ENCODE assay signal across 10 cellular contexts in genomic region chr11:725624-726202, GRCh38. TPM values are rescaled to one million over a fixed set of nuclear protein-coding genes. Genes with fewer than 3 reads are reported as not detected.
DNase-seq lines count a peak whose midpoint lies in the region; ATAC-seq, FAIRE-seq and TF ChIP-seq lines count a peak whose summit lies in the region.
"Had no signal": no experiment of that assay in that cellular context is flagged by ENCODE, and none has a peak within 500 bp of the region (broad histone marks: within the 10 kb centered on the region; RNA-seq: fewer than 3 reads in every experiment).

No MANE protein-coding gene starts in this region.

- H3K36me3 ChIP-seq in ectodermal cell (ENCODE audit: control insufficient read depth, insufficient read depth, low read length) (no peaks in the 10 kb centered on the region), small intestine (ENCODE audit: control insufficient read depth in 2 of 2, insufficient read depth in 2 of 2, low read length in 2 of 2) (peaks cover 2 to 18% of the 10 kb centered on the region in 2 donors)

- no peak for TF ChIP-seq CTCF in nephron progenitor cell (IDR thresholded peaks at IDR 0.05)

- no peak for FAIRE-seq in small intestine (lab: Jason Lieb, UNC)

- peak overlapping the region; percentile 76 for H3K4me3 Mint-ChIP-seq in activated CD4-positive, alpha-beta T cell treated with anti-CD3 and anti-CD28 coated beads, Interleukin-2, amount 10 ng/mL, durations not matched to agents 24 days and 14 days
- H3K4me3 Mint-ChIP-seq in nephron progenitor cell: no peak overlapping the region
- H3K4me3 Mint-ChIP-seq: neural crest cell had no signal

- DNase-seq in activated CD4-positive, alpha-beta T cell treated with anti-CD3 and anti-CD28 coated beads, Interleukin-2, amount 10 ng/mL, durations not matched to agents 24 days and 14 days: peak; percentile 74
- no peak for DNase-seq in activated CD4-positive, alpha-beta T cell treated with anti-CD3 and anti-CD28 coated beads for 1 hour
- peak; percentile 46 for DNase-seq in NCI-H146 treated with DMSO at 0.1 percent for 48 hours (lab: John Stamatoyannopoulos, UW; ENCODE audit: unreplicated experiment)
- no peak for DNase-seq in small intestine
- no peak for DNase-seq in nephron progenitor cell
- DNase-seq in amniotic stem cell (lab: John Stamatoyannopoulos, UW): no peak

- H3K36me3 Mint-ChIP-seq in activated CD4-positive, alpha-beta T cell treated with anti-CD3 and anti-CD28 coated beads, Interleukin-2, amount 10 ng/mL, durations not matched to agents 24 days and 14 days (ENCODE audit: low read depth): no peaks in the 10 kb centered on the region
- H3K36me3 Mint-ChIP-seq in nephron progenitor cell (ENCODE audit: low read depth): no peaks in the 10 kb centered on the region
- H3K36me3 Mint-ChIP-seq: CD4-positive, CD25-positive, alpha-beta regulatory T cell had no signal

- no peak overlapping the region for H3K27ac ChIP-seq in ectodermal cell (ENCODE audit: insufficient read depth, low read depth, low read length, poor library complexity, severe bottlenecking)
- H3K27ac ChIP-seq in small intestine (ENCODE audit: low read depth in 1 of 2, low read length in 1 of 2): peak overlapping the region; percentile 22 to 28

- intact Hi-C loops in activated CD4-positive, alpha-beta T cell treated with anti-CD3 and anti-CD28 coated beads, Interleukin-2, amount 10 ng/mL, durations not matched to agents 24 days and 14 days (cut with micrococcal nuclease): loop anchor here (2.0 kb wide), 1 partner anchor 31 kb away; the partner anchor contains the start of genes DEAF1 and TMEM80

- H3K27me3 Mint-ChIP-seq in activated CD4-positive, alpha-beta T cell treated with anti-CD3 and anti-CD28 coated beads, Interleukin-2, amount 10 ng/mL, durations not matched to agents 24 days and 14 days: peaks cover 9% of the 10 kb centered on the region
- peaks cover 69% of the 10 kb centered on the region for H3K27me3 Mint-ChIP-seq in nephron progenitor cell (ENCODE audit: low read depth, poor library complexity)

- peak overlapping the region; percentile 23 for H3K4me3 ChIP-seq in ectodermal cell (ENCODE audit: insufficient read depth, low read depth, low read length)
- H3K4me3 ChIP-seq in small intestine (ENCODE audit: low read depth in 1 of 2, low read length in 2 of 2): peak overlapping the region in 1 of 2 donors; percentile 21

- H3K4me1 ChIP-seq in ectodermal cell (ENCODE audit: control insufficient read depth, insufficient read depth, low read length): peaks cover 12% of the 10 kb centered on the region
- peaks cover 7 to 15% of the 10 kb centered on the region in 2 donors for H3K4me1 ChIP-seq in small intestine (ENCODE audit: control insufficient read depth in 2 of 2, insufficient read depth in 1 of 2, low read depth in 1 of 2, low read length in 1 of 2)

- ATAC-seq in HG02884 (IDR thresholded peaks at IDR 0.05; ENCODE audit: unreplicated experiment): no peak

- H3K27me3 ChIP-seq in ectodermal cell (ENCODE audit: control insufficient read depth, insufficient read depth, low read length, poor library complexity, severe bottlenecking): peaks cover 40% of the 10 kb centered on the region
- no peaks in the 10 kb centered on the region for H3K27me3 ChIP-seq in small intestine (ENCODE audit: control insufficient read depth in 2 of 2, insufficient read depth in 2 of 2, low read length in 2 of 2)

- no peaks in the 10 kb centered on the region for H3K9me3 ChIP-seq in ectodermal cell (ENCODE audit: control insufficient read depth, low read length)
- H3K9me3 ChIP-seq in small intestine (ENCODE audit: control insufficient read depth, low read depth): no peaks in the 10 kb centered on the region

- no peak overlapping the region for H3K27ac Mint-ChIP-seq in activated CD4-positive, alpha-beta T cell treated with anti-CD3 and anti-CD28 coated beads, Interleukin-2, amount 10 ng/mL, durations not matched to agents 24 days and 14 days
- no peak overlapping the region for H3K27ac Mint-ChIP-seq in nephron progenitor cell
- H3K27ac Mint-ChIP-seq: CD4-positive, CD25-positive, alpha-beta regulatory T cell had no signal

- H3K4me1 Mint-ChIP-seq in activated CD4-positive, alpha-beta T cell treated with anti-CD3 and anti-CD28 coated beads, Interleukin-2, amount 10 ng/mL, durations not matched to agents 24 days and 14 days: peaks cover 13% of the 10 kb centered on the region
- H3K4me1 Mint-ChIP-seq in nephron progenitor cell: peaks cover 9% of the 10 kb centered on the region

- 30 to 32% methylated on average over 53 of the region's 53 CpGs for WGBS in ectodermal cell, 2 experiments
- 4 to 9% (median 6%) methylated on average over 21 to 53 of the region's 53 CpGs for WGBS in small intestine, 3 donors

- no peaks in the 10 kb centered on the region for H3K9me3 Mint-ChIP-seq in activated CD4-positive, alpha-beta T cell treated with anti-CD3 and anti-CD28 coated beads, Interleukin-2, amount 10 ng/mL, durations not matched to agents 24 days and 14 days
- H3K9me3 Mint-ChIP-seq in nephron progenitor cell: no peaks in the 10 kb centered on the region
- H3K9me3 Mint-ChIP-seq: CD4-positive, CD25-positive, alpha-beta regulatory T cell; neural crest cell had no signal

RNA-seq across cellular contexts. Expression of gene EPS8L2, which starts 19.7 kb away (rescaled TPM):
- 15.3 and 19.8 TPM in 2 replicates for total RNA-seq in activated CD4-positive, alpha-beta T cell treated with anti-CD3 and anti-CD28 coated beads, Interleukin-2, amount 10 ng/mL, durations not matched to agents 24 days and 14 days
- 8.0 TPM for polyA plus RNA-seq in ectodermal cell (2013, experiment 1 of 4)
- 7.9 TPM for polyA plus RNA-seq in ectodermal cell (2013, experiment 2 of 4)
- 7.2 TPM for polyA plus RNA-seq in ectodermal cell (2013, experiment 3 of 4)
- 5.0 TPM for polyA plus RNA-seq in ectodermal cell (2013, experiment 4 of 4)
- polyA plus RNA-seq in small intestine: 1,000 to 10,000 TPM in 2 of 3 donors, 10 to 100 TPM in 1; 90.2 to 1,255 (median 1,014) TPM

RNA-seq across cellular contexts. Expression of gene TALDO1, which starts 21.6 kb away (rescaled TPM):
- total RNA-seq in activated CD4-positive, alpha-beta T cell treated with anti-CD3 and anti-CD28 coated beads, Interleukin-2, amount 10 ng/mL, durations not matched to agents 24 days and 14 days: 265 and 279 TPM in 2 replicates
- polyA plus RNA-seq in ectodermal cell (2013, experiment 1 of 4): 170 TPM
- 164 TPM for polyA plus RNA-seq in ectodermal cell (2013, experiment 2 of 4)
- 115 TPM for polyA plus RNA-seq in ectodermal cell (2013, experiment 3 of 4)
- polyA plus RNA-seq in ectodermal cell (2013, experiment 4 of 4): 125 TPM
- 100 to 1,000 TPM; 163 to 188 (median 184) TPM for polyA plus RNA-seq in small intestine

RNA-seq across cellular contexts. Expression of gene TMEM80, which starts 30.1 kb away (rescaled TPM):
- total RNA-seq in activated CD4-positive, alpha-beta T cell treated with anti-CD3 and anti-CD28 coated beads, Interleukin-2, amount 10 ng/mL, durations not matched to agents 24 days and 14 days: 12.3 and 12.5 TPM in 2 replicates
- 44.5 TPM for polyA plus RNA-seq in ectodermal cell (2013, experiment 1 of 4)
- polyA plus RNA-seq in ectodermal cell (2013, experiment 2 of 4): 44.1 TPM
- 55.5 TPM for polyA plus RNA-seq in ectodermal cell (2013, experiment 3 of 4)
- 57.0 TPM for polyA plus RNA-seq in ectodermal cell (2013, experiment 4 of 4)
- polyA plus RNA-seq in small intestine: 10 to 100 TPM; 11.9 to 22.4 (median 20.1) TPM

RNA-seq across cellular contexts. Expression of gene DEAF1, which starts 30.7 kb away (rescaled TPM):
- 66.3 and 73.9 TPM in 2 replicates for total RNA-seq in activated CD4-positive, alpha-beta T cell treated with anti-CD3 and anti-CD28 coated beads, Interleukin-2, amount 10 ng/mL, durations not matched to agents 24 days and 14 days
- polyA plus RNA-seq in ectodermal cell (2013, experiment 1 of 4): 99.2 TPM
- polyA plus RNA-seq in ectodermal cell (2013, experiment 2 of 4): 78.6 TPM
- 70.4 TPM for polyA plus RNA-seq in ectodermal cell (2013, experiment 3 of 4)
- 73.2 TPM for polyA plus RNA-seq in ectodermal cell (2013, experiment 4 of 4)
- 10 to 100 TPM; 18.2 to 39.6 (median 35.4) TPM for polyA plus RNA-seq in small intestine

RNA-seq across cellular contexts. Expression of gene GATD1, which starts 51.6 kb away (rescaled TPM):
- total RNA-seq in activated CD4-positive, alpha-beta T cell treated with anti-CD3 and anti-CD28 coated beads, Interleukin-2, amount 10 ng/mL, durations not matched to agents 24 days and 14 days: 81.7 and 82.2 TPM in 2 replicates
- polyA plus RNA-seq in ectodermal cell (2013, experiment 1 of 4): 71.5 TPM
- polyA plus RNA-seq in ectodermal cell (2013, experiment 2 of 4): 81.8 TPM
- 47.0 TPM for polyA plus RNA-seq in ectodermal cell (2013, experiment 3 of 4)
- 50.3 TPM for polyA plus RNA-seq in ectodermal cell (2013, experiment 4 of 4)
- 10 to 100 TPM; 12.2 to 46.0 (median 13.6) TPM for polyA plus RNA-seq in small intestine

Comparison
In these comparisons a context has a peak if more than half of its experiments do, and no peak if none do; other contexts are left out.
1. DNase-seq: peak in activated CD4-positive, alpha-beta T cell treated with anti-CD3 and anti-CD28 coated beads, Interleukin-2, amount 10 ng/mL, durations not matched to agents 24 days and 14 days (single experiment) and NCI-H146 treated with DMSO at 0.1 percent for 48 hours (single experiment); none in activated CD4-positive, alpha-beta T cell treated with anti-CD3 and anti-CD28 coated beads for 1 hour (single experiment), small intestine (single experiment), nephron progenitor cell (single experiment) and amniotic stem cell (single experiment).